In genomic region chr18:77065221-77065981, GRCh38 we compare ENCODE assay signal across 8 cellular contexts.
A peak's percentile ranks its signal among the peaks of the same experiment; 100 is the strongest.
DNase-seq lines count a peak whose midpoint lies in the region; ATAC-seq and TF ChIP-seq lines count a peak whose summit lies in the region.

No MANE protein-coding gene starts in this region.

- no TSS peak for BruUV-seq in Panc1 (replicated peaks; lab: Mats Ljungman, UMichigan)

- no peak overlapping the region for H3K4me3 ChIP-seq in GM12865 (ENCODE audit: low read depth, low read length)
- H3K4me3 ChIP-seq in Panc1 (ENCODE audit: low read depth in 2 of 2, low read length in 2 of 2): no peak overlapping the region
- H3K4me3 ChIP-seq in tibial artery: no peak overlapping the region

- H3K9me3 ChIP-seq in Panc1 (ENCODE audit: control insufficient read depth, insufficient read depth, low read depth, low read length) (no peaks in the 10 kb centered on the region), tibial artery (no peaks in the 10 kb centered on the region)

- DNase-seq in GM12865 (ENCODE audit: low read depth) (peak; percentile 83), Panc1 (ENCODE audit: low read depth, low spot score) (peak; percentile 93), amniotic stem cell (lab: John Stamatoyannopoulos, UW) (peak; percentile 54), left colon (peak in 1 of 2 donors; percentile 50), tibial artery (peak in 1 of 2 donors; percentile 69), HK-2 (ENCODE audit: unreplicated experiment) (no peak), activated gamma-delta T cell treated with Interleukin-2 at 50 U/mL for 16 hours (no peak)

- H3K4me1 ChIP-seq in Panc1 (ENCODE audit: control insufficient read depth, insufficient read depth, low read length) (peaks cover 85% of the 10 kb centered on the region), tibial artery (peaks cover 0 to 30% (median 20%) of the 10 kb centered on the region in 4 donors)

- in situ Hi-C loops in Panc1 (cut with HindIII; ENCODE audit: low pct_unique_long_range_greater_than_20kb, low sequenced_read_pairs): no loop called here

- POLR2A ChIA-PET in Panc1 (lab: Charles Lee): no interaction called here

- H3K36me3 ChIP-seq in Panc1 (ENCODE audit: control insufficient read depth, insufficient read depth, low read length): no peaks in the 10 kb centered on the region; the same call in 1 of the 2 replicates
- H3K36me3 ChIP-seq in tibial artery: peaks cover 0 to 16% (median 0%) of the 10 kb centered on the region in 3 donors

- intact Hi-C loops in Panc1 (cut with micrococcal nuclease; ENCODE audit: unreplicated experiment) (no loop called here), left colon (cut with DNase I, micrococcal nuclease) (no loop called here), tibial artery (cut with DNase I; ENCODE audit: low total_unique reads) (loop anchor here (5.0 kb wide), 1 partner anchor 67 kb away; the partner anchor contains the start of gene MBP)

- H3K27me3 ChIP-seq in Panc1 (ENCODE audit: control insufficient read depth, insufficient read depth, low read length): no peaks in the 10 kb centered on the region
- H3K27me3 ChIP-seq in tibial artery: no peaks in the 10 kb centered on the region

- H3K27ac ChIP-seq in Panc1 (ENCODE audit: low read length): peak overlapping the region; percentile 53
- H3K27ac ChIP-seq in tibial artery: peak overlapping the region; percentile 27 to 68

- ATAC-seq in HG02870 (IDR thresholded peaks at IDR 0.05; ENCODE audit: unreplicated experiment) (peak; percentile 15), Panc1 (peak; percentile 62), left colon (peak; percentile 26)

- no peak for TF ChIP-seq CTCF in GM12865 (IDR thresholded peaks at IDR 0.05; ENCODE audit: insufficient read depth, low read depth, low read length, missing control alignments)
- TF ChIP-seq CTCF in Panc1 (IDR thresholded peaks at IDR 0.05): no peak
- no peak for TF ChIP-seq CTCF in tibial artery (IDR thresholded peaks at IDR 0.05)

- CTCF ChIA-PET in Panc1 (lab: Charles Lee): no interaction called here

Comparison
In these comparisons a context has a peak if more than half of its experiments do, and no peak if none do; other contexts are left out.
1. DNase-seq: peak in GM12865 (single experiment), Panc1 (single experiment) and amniotic stem cell (single experiment); none in HK-2 (single experiment) and activated gamma-delta T cell treated with Interleukin-2 at 50 U/mL for 16 hours (single experiment).
2. Peak in every context shown above with its lines, with median percentiles within 50 percentile points of each other: ATAC-seq.